In the genomic region with DNA sequence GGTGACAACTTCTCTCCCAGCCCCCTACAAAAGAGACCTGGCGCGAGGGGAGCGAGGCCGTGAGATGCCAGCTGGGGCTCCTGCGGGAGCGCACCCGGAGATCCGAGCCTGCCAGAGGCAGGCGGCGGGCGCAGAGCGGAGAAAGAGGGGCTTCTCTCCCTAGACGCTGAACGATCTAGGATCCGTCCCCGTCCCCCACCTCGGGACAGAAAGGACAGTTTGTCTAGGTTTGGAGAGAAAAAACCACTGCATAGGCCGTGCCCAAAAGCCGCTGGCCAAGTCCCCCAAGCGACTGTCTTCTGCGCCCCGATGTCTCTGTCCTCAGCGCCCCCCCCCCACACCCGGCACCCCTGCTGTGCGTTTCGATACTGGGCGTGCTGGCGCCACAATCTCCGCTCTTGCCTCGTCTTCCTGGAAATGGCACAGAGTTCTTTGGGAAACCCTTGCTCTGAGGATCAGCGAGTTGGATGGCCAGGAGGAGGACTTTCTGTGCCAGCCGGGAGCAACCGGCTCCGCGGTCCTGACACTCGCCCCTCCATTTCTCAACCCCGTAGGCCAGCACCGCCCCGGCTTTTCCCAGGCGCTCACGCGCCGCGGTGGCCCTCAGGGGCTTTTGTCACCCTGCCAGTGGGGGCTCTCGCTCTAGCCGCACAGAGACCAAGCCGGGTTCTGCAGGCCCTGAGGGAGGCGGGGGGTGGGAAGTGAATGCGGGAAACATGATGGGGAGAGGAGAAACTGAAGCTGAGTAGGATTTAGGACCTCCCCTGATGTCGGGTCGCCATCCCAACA, we compare ENCODE assay signal across 8 cellular contexts. TPM values are rescaled to one million over a fixed set of nuclear protein-coding genes. Genes with fewer than 3 reads are reported as not detected.
DNase-seq lines count a peak whose midpoint lies in the region; ATAC-seq and TF ChIP-seq lines count a peak whose summit lies in the region.

No MANE protein-coding gene starts in this region.

- DNase-seq in activated naive CD4-positive, alpha-beta T cell treated with anti-CD3 and anti-CD28 coated beads, Interleukin-2, amount 50 U/mL, for 72 hours (ENCODE audit: low spot score in 2 of 2), result no peak
- DNase-seq in astrocyte of the hippocampus (ENCODE audit: low read depth, low spot score) (peak; percentile 36), left lobe of liver (ENCODE audit: low spot score) (no peak), upper lobe of left lung (peak in 1 of 2 donors; percentile 77), NCI-H774 (lab: John Stamatoyannopoulos, UW) (no peak), kidney glomerular epithelial cell (lab: John Stamatoyannopoulos, UW) (no peak)

- peaks cover 36% of the 10 kb centered on the region for H3K27me3 Mint-ChIP-seq in activated naive CD4-positive, alpha-beta T cell treated with anti-CD3 and anti-CD28 coated beads, Interleukin-2, amount 50 U/mL, for 24 hours

- no peaks in the 10 kb centered on the region for H3K9me3 ChIP-seq in upper lobe of left lung

- H3K4me3 ChIP-seq in upper lobe of left lung, result peak overlapping the region in 3 of 4 donors; percentile 37 to 53 (median 49)

- 1% methylated on average over 33 to 46 of the region's 51 CpGs for WGBS in upper lobe of left lung, 2 donors

- H3K4me1 Mint-ChIP-seq in activated naive CD4-positive, alpha-beta T cell treated with anti-CD3 and anti-CD28 coated beads, Interleukin-2, amount 50 U/mL, for 24 hours, result peaks cover 22% of the 10 kb centered on the region

- TF ChIP-seq POLR2A in upper lobe of left lung (IDR thresholded peaks at IDR 0.05), result no peak

- no peaks in the 10 kb centered on the region for H3K9me3 Mint-ChIP-seq in activated naive CD4-positive, alpha-beta T cell treated with anti-CD3 and anti-CD28 coated beads, Interleukin-2, amount 50 U/mL, for 24 hours
- H3K9me3 Mint-ChIP-seq in activated naive CD4-positive, alpha-beta T cell treated with anti-CD3 and anti-CD28 coated beads, Interleukin-2, amount 50 U/mL, for 72 hours, result no peaks in the 10 kb centered on the region

- peaks cover 0 to 21% (median 8%) of the 10 kb centered on the region in 4 donors for H3K27me3 ChIP-seq in upper lobe of left lung

- H3K27ac Mint-ChIP-seq in activated naive CD4-positive, alpha-beta T cell treated with anti-CD3 and anti-CD28 coated beads, Interleukin-2, amount 50 U/mL, for 24 hours, result no peak overlapping the region
- no peak overlapping the region for H3K27ac Mint-ChIP-seq in activated naive CD4-positive, alpha-beta T cell treated with anti-CD3 and anti-CD28 coated beads, Interleukin-2, amount 50 U/mL, for 72 hours

- TF ChIP-seq EP300 in upper lobe of left lung (IDR thresholded peaks at IDR 0.05), result no peak

- H3K4me1 ChIP-seq in upper lobe of left lung, result peaks cover 24 to 34% (median 28%) of the 10 kb centered on the region in 4 donors

- no peaks in the 10 kb centered on the region for H3K36me3 Mint-ChIP-seq in activated naive CD4-positive, alpha-beta T cell treated with anti-CD3 and anti-CD28 coated beads, Interleukin-2, amount 50 U/mL, for 24 hours
- peaks cover 0 to 9% of the 10 kb centered on the region in 2 donors for H3K36me3 Mint-ChIP-seq in activated naive CD4-positive, alpha-beta T cell treated with anti-CD3 and anti-CD28 coated beads, Interleukin-2, amount 50 U/mL, for 72 hours

- peak overlapping the region; percentile 80 for H3K4me3 Mint-ChIP-seq in activated naive CD4-positive, alpha-beta T cell treated with anti-CD3 and anti-CD28 coated beads, Interleukin-2, amount 50 U/mL, for 24 hours

- ATAC-seq in activated naive CD4-positive, alpha-beta T cell treated with anti-CD3 and anti-CD28 coated beads, Interleukin-2, amount 50 U/mL, for 72 hours, result no peak
- ATAC-seq in left lobe of liver (peak; percentile 11), upper lobe of left lung (ENCODE audit: low FRiP score in 2 of 2) (peak in 1 of 2 donors; percentile 11), HG03159 (IDR thresholded peaks at IDR 0.05; ENCODE audit: unreplicated experiment) (no peak)

- no peak for TF ChIP-seq CTCF in upper lobe of left lung (IDR thresholded peaks at IDR 0.05)

- no peaks in the 10 kb centered on the region for H3K36me3 ChIP-seq in upper lobe of left lung

- no peak overlapping the region for H3K27ac ChIP-seq in upper lobe of left lung

RNA-seq across cellular contexts. Expression of a gene that starts 1.0 kb away (rescaled TPM):
- under 1 TPM; 0.12 to 0.87 TPM for total RNA-seq in activated naive CD4-positive, alpha-beta T cell treated with anti-CD3 and anti-CD28 coated beads, Interleukin-2, amount 50 U/mL, for 72 hours
- 0.70 TPM for total RNA-seq in left lobe of liver
- 1 to 10 TPM in 1 of 6 donors, under 1 TPM in 4, not detected in 1; 0.10 to 1.0 (median 0.14) TPM for total RNA-seq in upper lobe of left lung

RNA-seq across cellular contexts. Expression of a gene that starts 27.0 kb away (rescaled TPM):
- 10 to 100 TPM; 26.8 to 40.5 TPM for total RNA-seq in activated naive CD4-positive, alpha-beta T cell treated with anti-CD3 and anti-CD28 coated beads, Interleukin-2, amount 50 U/mL, for 72 hours
- total RNA-seq in left lobe of liver, result 20.1 TPM
- 10 to 100 TPM; 27.7 to 75.4 (median 32.5) TPM for total RNA-seq in upper lobe of left lung
